Comparison of ENCODE assay signal across 21 cellular contexts in the genomic region with DNA sequence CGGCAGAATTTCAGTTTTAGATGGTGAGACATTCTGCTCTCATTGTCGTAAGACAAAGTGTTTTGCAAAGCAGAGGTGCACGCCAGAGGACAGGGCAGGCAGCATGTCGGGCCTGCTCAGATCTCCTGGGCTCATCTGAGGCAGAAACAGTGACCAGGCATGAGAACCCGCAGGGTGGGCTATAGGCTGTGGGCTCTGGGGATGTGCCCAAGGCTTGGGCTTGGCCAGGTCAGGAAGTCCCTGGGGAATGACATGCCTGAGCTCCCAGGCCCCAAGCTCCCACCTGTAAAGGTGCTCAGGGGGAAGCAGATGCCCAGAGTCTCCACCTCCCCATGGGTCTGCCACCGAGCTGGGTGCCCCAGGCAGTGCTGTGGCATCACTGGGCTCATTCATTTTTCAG. TPM values are rescaled to one million over a fixed set of nuclear protein-coding genes. Genes with fewer than 3 reads are reported as not detected.
"Had no signal": no experiment of that assay in that cellular context is flagged by ENCODE, and none has a peak within 500 bp of the region (broad histone marks: within the 10 kb centered on the region; RNA-seq: fewer than 3 reads in every experiment).

No MANE protein-coding gene starts in this region.

- DNase-seq: hippocampal formation; lower lobe of right lung; mammary epithelial cell; mesenchymal stem cell; naive B cell; natural killer cell; nephron progenitor cell; ovary; stimulated activated CD4-positive, alpha-beta T cell treated with anti-CD3 and anti-CD28 coated beads, Interleukin-12 subunit alpha, Interleukin-12 subunit beta, amount 100 ng/mL, for 4 hours; stimulated activated CD4-positive, alpha-beta T cell treated with anti-CD3 and anti-CD28 coated beads, Interleukin-15, amount 100 ng/mL, for 24 hours; stimulated activated CD4-positive, alpha-beta T cell treated with anti-CD3 and anti-CD28 coated beads, Interleukin-2, amount 100 ng/mL, for 24 hours; stimulated activated CD4-positive, alpha-beta T cell treated with anti-CD3 and anti-CD28 coated beads, Interleukin-4, amount 100 ng/mL, for 1 hour; stimulated activated naive B cell treated with anti-CD40 and anti-IgM and Interleukin-4, amounts not matched to agents 10 μg/mL and 1 μg/mL and 100 μg/mL, for 72 hours; substantia nigra; uterus had no signal

- H3K27ac ChIP-seq: lower lobe of right lung, neural progenitor cell, ovary, skin epidermis, tibial nerve, uterus had no signal

- ATAC-seq: natural killer cell; right cardiac atrium; sciatic nerve; stimulated activated naive B cell treated with anti-CD40 and anti-IgM and Interleukin-4, amounts not matched to agents 10 μg/mL and 1 μg/mL and 100 μg/mL, for 72 hours had no signal

- H3K9me3 ChIP-seq: lower lobe of right lung, ovary, uterus had no signal

- H3K4me1 ChIP-seq: lower lobe of right lung, neural progenitor cell, tibial nerve, uterus had no signal

- H3K36me3 ChIP-seq: lower lobe of right lung, neural progenitor cell, ovary, tibial nerve, uterus had no signal

- H3K4me3 ChIP-seq: lower lobe of right lung, neural progenitor cell, ovary, skin epidermis, tibial nerve, uterus had no signal

- H3K27me3 ChIP-seq: neural progenitor cell, ovary, uterus had no signal

RNA-seq across cellular contexts. Expression of a gene that starts 35.3 kb away (rescaled TPM):
- total RNA-seq: progenitor cell of endocrine pancreas had no signal
